ENCODE assay signal across 34 cellular contexts in the genomic region with DNA sequence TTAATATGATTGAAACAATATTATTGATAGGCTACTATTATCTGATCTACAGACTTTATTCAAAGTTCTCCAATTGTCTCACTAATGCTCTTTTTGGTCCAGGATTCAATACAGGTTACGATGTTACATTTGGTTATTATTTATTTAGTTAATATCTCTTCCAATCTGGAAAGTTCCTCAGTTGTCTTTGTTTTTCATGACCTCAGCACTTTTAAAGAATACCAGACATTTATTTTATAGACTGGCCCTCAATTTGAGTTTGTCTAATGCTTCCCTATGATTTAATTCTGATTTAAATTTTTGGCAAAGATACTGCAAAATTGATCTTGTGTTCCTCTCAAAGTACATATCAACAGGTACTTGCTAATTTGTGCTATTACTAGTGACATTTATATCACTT.
"Had no signal": no experiment of that assay in that cellular context is flagged by ENCODE, and none has a peak within 500 bp of the region (broad histone marks: within the 10 kb centered on the region; RNA-seq: fewer than 3 reads in every experiment).

No MANE protein-coding gene starts in this region.

- H3K36me3 ChIP-seq: adrenal gland, ascending aorta, cardiac muscle cell, colonic mucosa, WERI-Rb-1 had no signal

- H3K27me3 ChIP-seq: ascending aorta, cardiac muscle cell, colonic mucosa had no signal

- FAIRE-seq: bronchial epithelial cell had no signal

- H3K27ac ChIP-seq: adrenal gland, ascending aorta, cardiac muscle cell, colonic mucosa, WERI-Rb-1 had no signal

- H3K4me3 ChIP-seq: adrenal gland, ascending aorta, cardiac muscle cell, colonic mucosa had no signal

- ATAC-seq: activated CD4-positive, alpha-beta T cell treated with anti-CD3 and anti-CD28 coated beads for 36 hours; activated CD4-positive, CD25-positive, alpha-beta regulatory T cell treated with anti-CD3 and anti-CD28 coated beads, Interleukin-2, amount 50 U/mL, for 24 hours; activated naive CD4-positive, alpha-beta T cell treated with anti-CD3 and anti-CD28 coated beads, Interleukin-2, amount 50 U/mL, for 72 hours; activated T-cell treated with anti-CD3 and anti-CD28 coated beads, Interleukin-2, amount 50 U/mL, for 4 hours; activated T-cell treated with anti-CD3 and anti-CD28 coated beads, Interleukin-2, amount 50 U/mL, for 72 hours; activated T-helper 17 cell treated with anti-CD3 and anti-CD28 coated beads, Interleukin-2, amount 50 U/mL, for 72 hours; WTC11 had no signal

- H3K4me1 ChIP-seq: adrenal gland, ascending aorta, colonic mucosa had no signal

- DNase-seq: activated CD4-positive, alpha-beta memory T cell treated with anti-CD3 and anti-CD28 coated beads, Interleukin-2, amount 10 ng/mL, durations not matched to agents 7 days and 5 days; activated CD4-positive, alpha-beta T cell treated with anti-CD3 and anti-CD28 coated beads for 1 hour; activated CD4-positive, alpha-beta T cell treated with anti-CD3 and anti-CD28 coated beads for 36 hours; activated CD4-positive, alpha-beta T cell treated with anti-CD3 and anti-CD28 coated beads for 48 hours; activated CD4-positive, alpha-beta T cell treated with anti-CD3 and anti-CD28 coated beads, Interleukin-2, amount 10 ng/mL, durations not matched to agents 7 days and 5 days; activated CD4-positive, alpha-beta T cell treated with anti-CD3 and anti-CD28 coated beads, Interleukin-2, amount 50 U/mL, for 48 hours; activated CD4-positive, CD25-positive, alpha-beta regulatory T cell; activated CD8-positive, alpha-beta memory T cell treated with anti-CD3 and anti-CD28 coated beads, Interleukin-2, amount 50 U/mL, for 4 hours; activated effector memory CD4-positive, alpha-beta T cell treated with anti-CD3 and anti-CD28 coated beads, Interleukin-2, amount 50 U/mL, for 16 hours; activated gamma-delta T cell treated with Interleukin-2 at 50 U/mL for 16 hours; activated naive CD4-positive, alpha-beta T cell; activated naive CD4-positive, alpha-beta T cell treated with anti-CD3 and anti-CD28 coated beads for 36 hours; activated naive CD4-positive, alpha-beta T cell treated with anti-CD3 and anti-CD28 coated beads, Interleukin-2, amount 50 U/mL, for 16 hours; activated naive CD8-positive, alpha-beta T cell treated with anti-CD3 and anti-CD28 coated beads for 36 hours; activated T-cell treated with anti-CD3 and anti-CD28 coated beads for 4 hours; activated T-cell treated with anti-CD3 and anti-CD28 coated beads, Interleukin-2, amount 50 U/mL, for 1 hour; activated T-cell treated with anti-CD3 and anti-CD28 coated beads, Interleukin-2, amount 50 U/mL, for 4 hours; activated T-cell treated with anti-CD3 and anti-CD28 coated beads, Interleukin-2, amount 50 U/mL, for 72 hours; adrenal gland; amygdala; anterior cingulate cortex; caudate nucleus; cerebellar nuclear complex; colonic mucosa; T-helper 2 cell; T-helper 9 cell; WERI-Rb-1 had no signal

- H3K9me3 ChIP-seq: adrenal gland, colonic mucosa had no signal
